8 cellular contexts compared by ENCODE assay signal in the genomic region with DNA sequence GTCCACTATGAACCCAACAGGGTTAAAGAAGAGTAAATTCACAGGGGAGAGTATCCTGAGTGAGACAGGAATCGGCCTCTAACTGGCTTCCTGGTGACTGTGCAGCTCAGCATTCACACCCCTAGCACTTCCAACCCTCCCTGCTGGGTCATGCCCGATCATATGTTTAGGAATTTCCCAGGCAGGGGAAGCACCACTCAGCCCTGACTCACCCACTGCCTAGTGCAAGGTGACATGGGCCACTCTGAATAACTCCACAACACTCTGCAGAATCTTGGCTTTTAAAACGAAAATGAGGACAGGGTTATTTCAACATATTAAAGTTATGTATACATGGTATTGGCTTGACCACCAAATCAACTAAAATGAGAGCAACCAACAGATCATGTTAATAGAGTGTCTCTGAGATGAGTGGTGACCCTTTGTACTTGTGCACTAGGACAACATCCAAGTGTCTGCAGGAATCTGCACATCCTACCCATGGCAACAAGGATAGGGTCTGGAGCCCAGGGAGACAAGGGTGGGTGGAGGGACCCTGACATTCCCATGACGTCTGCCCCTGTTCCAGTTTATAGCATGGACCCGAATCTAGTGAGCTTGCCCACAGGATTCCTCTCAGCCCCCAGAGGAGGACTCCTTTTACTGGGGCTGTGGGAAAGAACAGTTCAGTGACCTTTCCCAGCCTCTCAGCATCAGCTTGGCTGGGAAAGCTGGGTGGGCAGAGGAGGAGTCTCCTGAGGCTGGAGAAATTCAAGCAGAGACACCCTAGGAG.
DNase-seq lines count a peak whose midpoint lies in the region; ATAC-seq and TF ChIP-seq lines count a peak whose summit lies in the region.

No MANE protein-coding gene starts in this region.

- DNase-seq in NCI-H226 (peak; percentile 91), epithelial cell of proximal tubule (ENCODE audit: low read depth) (peak; percentile 89), mesendoderm (peak; percentile 70), BE2C (no peak), NOMO-1 treated with DMSO at 0.1 percent for 48 hours (lab: John Stamatoyannopoulos, UW; ENCODE audit: unreplicated experiment) (no peak)

- peaks cover 0 to 8% (median 5%) of the 10 kb centered on the region in 11 experiments; a peak in 6 of 22 replicates for H3K9me3 ChIP-seq in BLaER1 treated with 17β-estradiol and CSF1 and Interleukin-3, amounts not matched to agents 10 nM and 100 nM (replicated peaks in 1 of 11)
- peaks cover 5% of the 10 kb centered on the region; the same call in 1 of the 2 replicates for H3K9me3 ChIP-seq in BE2C

- H3K27ac ChIP-seq in BLaER1 treated with 17β-estradiol and CSF1 and Interleukin-3, amounts not matched to agents 10 nM and 100 nM = peak overlapping the region in 2 of 11 experiments; percentile 3 to 13; a peak in 1 of 22 replicates
- H3K27ac ChIP-seq in mesendoderm (ENCODE audit: low read depth, low read length) = no peak overlapping the region

- no peak overlapping the region for H4K8ac ChIP-seq in mesendoderm (ENCODE audit: low read depth, low read length)

- no peak overlapping the region for H3K4ac ChIP-seq in mesendoderm (ENCODE audit: low read depth, low read length)

- no peaks in the 10 kb centered on the region for H3K27me3 ChIP-seq in BLaER1 treated with 17β-estradiol and CSF1 and Interleukin-3, amounts not matched to agents 10 nM and 100 nM
- H3K27me3 ChIP-seq in mesendoderm (ENCODE audit: insufficient read depth, low read length, poor library complexity) (no peaks in the 10 kb centered on the region), BE2C (no peaks in the 10 kb centered on the region)

- no peak overlapping the region for H3K9ac ChIP-seq in BLaER1 treated with 17β-estradiol and CSF1 and Interleukin-3, amounts not matched to agents 10 nM and 100 nM
- H3K9ac ChIP-seq in mesendoderm (ENCODE audit: low read length) = no peak overlapping the region

- no peak overlapping the region for H2BK15ac ChIP-seq in mesendoderm (replicated peaks; ENCODE audit: low read depth)

- H4K20me1 ChIP-seq in BLaER1 treated with 17β-estradiol and CSF1 and Interleukin-3, amounts not matched to agents 10 nM and 100 nM = no peaks in the 10 kb centered on the region; a peak in 1 of 22 replicates

- TF ChIP-seq CTCF in epithelial cell of proximal tubule (conservative IDR thresholded peaks at IDR 0.05; ENCODE audit: low read depth, low read length) (no peak), BE2C (IDR thresholded peaks at IDR 0.05; ENCODE audit: low read depth, low read length) (no peak)

- no peak overlapping the region for H2BK120ac ChIP-seq in mesendoderm (ENCODE audit: low read depth, low read length)

- ATAC-seq in GM21381 (IDR thresholded peaks at IDR 0.05; ENCODE audit: unreplicated experiment) = no peak
- no peak for ATAC-seq in GM18502 (IDR thresholded peaks at IDR 0.05; ENCODE audit: poor library complexity, unreplicated experiment)

- no peak overlapping the region for H3K23ac ChIP-seq in mesendoderm (ENCODE audit: low read length)

- H3K79me2 ChIP-seq in mesendoderm (ENCODE audit: control insufficient read depth, insufficient read depth, low read length) = no peaks in the 10 kb centered on the region

- no peak overlapping the region for H2BK5ac ChIP-seq in mesendoderm (ENCODE audit: low read length)

- H3K4me2 ChIP-seq in BLaER1 treated with 17β-estradiol and CSF1 and Interleukin-3, amounts not matched to agents 10 nM and 100 nM = peak overlapping the region in 10 of 11 experiments; percentile 6 to 89 (median 62); a peak in 15 of 22 replicates
- H3K4me2 ChIP-seq in mesendoderm (ENCODE audit: low read length) = no peak overlapping the region

- H3K18ac ChIP-seq in mesendoderm (ENCODE audit: low read length) = no peak overlapping the region

- H4K5ac ChIP-seq in mesendoderm (ENCODE audit: low read length) = no peak overlapping the region

- no peaks in the 10 kb centered on the region for H3K36me3 ChIP-seq in BLaER1 treated with 17β-estradiol and CSF1 and Interleukin-3, amounts not matched to agents 10 nM and 100 nM
- H3K36me3 ChIP-seq in mesendoderm (ENCODE audit: control insufficient read depth, insufficient read depth, low read length) (peaks cover 1% of the 10 kb centered on the region), BE2C (no peaks in the 10 kb centered on the region)

- H2AK5ac ChIP-seq in mesendoderm (ENCODE audit: low read length) = no peak overlapping the region

- WGBS in mesendoderm (ENCODE audit: extremely low coverage, insufficient coverage, low lambda C conversion rate) = no CpG with 5 or more reads among the region's 5 CpGs

- H3K79me1 ChIP-seq in mesendoderm (ENCODE audit: low read length) = no peaks in the 10 kb centered on the region

- H3K4me1 ChIP-seq in BLaER1 treated with 17β-estradiol and CSF1 and Interleukin-3, amounts not matched to agents 10 nM and 100 nM = peaks cover 5 to 91% (median 68%) of the 10 kb centered on the region in 10 experiments; a peak in 17 of 20 replicates
- H3K4me1 ChIP-seq in mesendoderm (ENCODE audit: control insufficient read depth, low read depth, low read length) = no peaks in the 10 kb centered on the region
- no peaks in the 10 kb centered on the region for H3K4me1 ChIP-seq in BE2C

- H3K56ac ChIP-seq in mesendoderm (ENCODE audit: low read length) = no peak overlapping the region

- H3K4me3 ChIP-seq in BLaER1 treated with 17β-estradiol and CSF1 and Interleukin-3, amounts not matched to agents 10 nM and 100 nM = no peak overlapping the region
- no peak overlapping the region for H3K4me3 ChIP-seq in epithelial cell of proximal tubule (ENCODE audit: low read depth, low read length)
- no peak overlapping the region for H3K4me3 ChIP-seq in mesendoderm (ENCODE audit: low read length)
- no peak overlapping the region for H3K4me3 ChIP-seq in BE2C (ENCODE audit: low read depth, low read length)

Comparison
In these comparisons a context has a peak if more than half of its experiments do, and no peak if none do; other contexts are left out.
1. DNase-seq: peak in NCI-H226 (single experiment), epithelial cell of proximal tubule (single experiment) and mesendoderm (single experiment); none in BE2C (single experiment) and NOMO-1 treated with DMSO at 0.1 percent for 48 hours (single experiment).